In the genomic region with DNA sequence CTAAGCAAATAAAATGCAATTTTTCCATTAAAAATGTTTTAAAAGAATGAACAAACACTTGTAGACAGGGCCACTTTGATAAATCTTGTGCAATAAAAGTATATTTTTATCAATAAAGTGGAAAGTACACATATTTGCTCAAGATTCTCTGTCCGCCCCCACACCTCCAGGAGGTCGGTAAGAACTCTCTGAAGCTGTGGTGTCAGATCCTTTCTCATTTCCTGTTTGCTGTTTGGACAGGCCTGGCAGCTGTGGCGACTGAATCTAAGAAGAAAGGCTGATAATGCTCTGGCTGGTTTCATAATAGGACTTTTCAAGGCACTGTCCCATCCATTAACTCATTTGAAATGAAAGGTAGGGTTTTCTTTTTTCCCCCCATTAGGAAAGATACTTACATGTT, we compare ENCODE assay signal across 8 cellular contexts. TPM values are rescaled to one million over a fixed set of nuclear protein-coding genes. Genes with fewer than 3 reads are reported as not detected.
DNase-seq lines count a peak whose midpoint lies in the region; ATAC-seq and TF ChIP-seq lines count a peak whose summit lies in the region.

No MANE protein-coding gene starts in this region.

- no peak overlapping the region for H3K27ac ChIP-seq in colonic mucosa

- H3K4me1 ChIP-seq in colonic mucosa: no peaks in the 10 kb centered on the region

- H3K9ac ChIP-seq in colonic mucosa (ENCODE audit: low read depth in 2 of 2, low read length in 2 of 2): no peak overlapping the region

- H3K36me3 ChIP-seq in colonic mucosa: no peaks in the 10 kb centered on the region

- H3K4me3 ChIP-seq in colonic mucosa: no peak overlapping the region

- intact Hi-C loops in colonic mucosa (cut with DNase I): loop anchor here (10.0 kb wide), 2 partner anchors 76 to 196 kb away; a partner anchor contains a TSS

- DNase-seq in A172 (ENCODE audit: low spot score) (peak; percentile 40), NCI-H2196 (lab: John Stamatoyannopoulos, UW; ENCODE audit: unreplicated experiment) (peak; percentile 49), colonic mucosa (peak; percentile 19), retina (peak; percentile 32), mucosa of gallbladder (ENCODE audit: low spot score) (no peak)
- DNase-seq in activated CD4-positive, CD25-positive, alpha-beta regulatory T cell treated with anti-CD3 and anti-CD28 coated beads, Interleukin-2, amount 50 U/mL, for 72 hours: no peak

- peak; percentile 99 for ATAC-seq in GM19043 (IDR thresholded peaks at IDR 0.05; ENCODE audit: low read depth, unreplicated experiment)
- ATAC-seq in HG03103 (IDR thresholded peaks at IDR 0.05; ENCODE audit: low read depth, unreplicated experiment): peak; percentile 99

- H3K9me3 ChIP-seq in colonic mucosa: no peaks in the 10 kb centered on the region

- no peaks in the 10 kb centered on the region for H3K27me3 ChIP-seq in colonic mucosa

- TF ChIP-seq CTCF in colonic mucosa (IDR thresholded peaks at IDR 0.05): no peak

RNA-seq across cellular contexts. Expression of a gene that starts 15.3 kb away (rescaled TPM):
- total RNA-seq in A172 (2014; rRNA removed; shearing (Covaris generic)): not detected in 2 replicates
- under 1 TPM; 0.15 to 0.32 TPM for total RNA-seq in colonic mucosa
- total RNA-seq in mucosa of gallbladder: 0.09 TPM

RNA-seq across cellular contexts. Expression of a gene that starts 35.6 kb away (rescaled TPM):
- total RNA-seq in A172 (2014; rRNA removed; shearing (Covaris generic)): 210 and 228 TPM in 2 replicates
- total RNA-seq in colonic mucosa (10 to 100 TPM; 89.8 to 99.4 TPM), mucosa of gallbladder (106 TPM)

Comparison
In these comparisons a context has a peak if more than half of its experiments do, and no peak if none do; other contexts are left out.
1. DNase-seq: peak in A172 (single experiment), NCI-H2196 (single experiment), colonic mucosa (single experiment) and retina (single experiment); none in activated CD4-positive, CD25-positive, alpha-beta regulatory T cell treated with anti-CD3 and anti-CD28 coated beads, Interleukin-2, amount 50 U/mL, for 72 hours (single experiment) and mucosa of gallbladder (single experiment).